11 cellular contexts compared by ENCODE assay signal in the genomic region with DNA sequence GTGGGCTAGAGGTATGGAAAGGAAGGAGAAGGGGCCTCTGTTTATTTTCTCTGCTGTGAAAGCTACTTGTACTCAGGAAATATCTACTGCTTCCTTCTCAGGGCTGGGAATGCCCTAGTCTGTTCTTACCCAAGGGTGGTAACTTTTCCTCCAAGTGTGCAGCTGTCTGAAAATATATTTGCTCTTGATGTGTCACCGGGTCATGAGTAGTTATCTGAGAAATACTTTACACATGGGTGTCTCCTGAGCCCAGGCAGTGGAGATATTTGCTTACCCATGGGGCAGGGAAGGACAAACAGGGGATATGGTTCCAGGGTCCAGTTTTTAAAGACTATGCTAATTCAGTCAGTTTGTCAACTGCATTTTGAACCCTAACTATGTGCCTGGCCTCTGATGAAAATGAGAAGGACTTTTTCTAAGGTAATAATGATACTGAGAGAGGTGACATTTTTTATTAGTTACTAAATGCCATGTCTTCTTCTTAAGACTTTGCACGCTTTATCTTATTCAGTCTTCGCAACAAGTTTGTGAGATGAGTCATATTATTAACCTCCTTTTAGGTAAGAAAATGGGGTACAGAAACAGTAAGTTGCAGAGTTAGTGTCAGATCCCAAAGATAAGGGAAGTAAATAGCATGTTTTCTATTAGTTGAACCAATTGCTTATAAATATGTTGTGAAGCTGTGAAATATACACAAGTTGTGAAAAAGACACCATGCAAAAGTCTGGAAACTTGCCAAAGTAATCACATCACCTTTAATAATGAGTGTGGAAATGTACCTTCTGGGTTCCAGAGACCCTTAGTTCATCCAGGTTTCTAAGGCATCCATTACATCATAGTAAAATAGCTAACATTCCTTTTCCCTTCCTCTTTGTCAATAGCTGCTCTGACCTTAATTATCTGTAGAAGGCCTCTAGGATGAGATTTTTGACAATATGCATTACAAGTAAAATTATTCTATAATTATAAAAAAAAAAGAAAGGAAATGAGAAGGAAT. TPM values are rescaled to one million over a fixed set of nuclear protein-coding genes. Genes with fewer than 3 reads are reported as not detected.
DNase-seq lines count a peak whose midpoint lies in the region; ATAC-seq and TF ChIP-seq lines count a peak whose summit lies in the region.
"Had no signal": no experiment of that assay in that cellular context is flagged by ENCODE, and none has a peak within 500 bp of the region (broad histone marks: within the 10 kb centered on the region; RNA-seq: fewer than 3 reads in every experiment).

No MANE protein-coding gene starts in this region.

- no peak for ATAC-seq in activated CD4-positive, alpha-beta T cell treated with anti-CD3 and anti-CD28 coated beads for 36 hours

- intact Hi-C loops in activated CD4-positive, alpha-beta T cell treated with anti-CD3 and anti-CD28 coated beads for 36 hours (cut with DNase I, micrococcal nuclease): no loop called here
- intact Hi-C loops in PC-9 (cut with micrococcal nuclease; ENCODE audit: unreplicated experiment): loop anchor here (1.0 kb wide), 1 partner anchor 46 kb away; no protein-coding TSS in a partner anchor
- intact Hi-C loops in transverse colon (cut with DNase I; ENCODE audit: low total_unique reads): loop anchor here (1.0 kb wide), 1 partner anchor 46 kb away; no protein-coding TSS in a partner anchor

- H3F3A ChIP-seq in PC-9 (ENCODE audit: insufficient read depth, low read depth): peaks cover 26% of the 10 kb centered on the region

- whole genome bisulfite sequencing in transverse colon (ENCODE audit: low coverage in 1 of 2), 2 donors: 51 to 64% methylated on average over 3 of the region's 3 CpGs

- H3K4me1 ChIP-seq in PC-9 (replicated peaks; ENCODE audit: insufficient read depth): peaks cover 55% of the 10 kb centered on the region
- peaks cover 0 to 56% (median 31%) of the 10 kb centered on the region in 4 donors for H3K4me1 ChIP-seq in transverse colon
- no peaks in the 10 kb centered on the region for H3K4me1 ChIP-seq in HAP-1

- H3K27ac Mint-ChIP-seq in activated CD4-positive, alpha-beta T cell treated with anti-CD3 and anti-CD28 coated beads for 36 hours: peak overlapping the region; percentile 14
- H3K27ac Mint-ChIP-seq: dendritic cell treated with granulocyte-macrophage colony-stimulating factor and Interleukin-4, amounts not matched to agents 40 ng/mL and 50 ng/mL, for 4 days had no signal

- H3K27ac ChIP-seq in PC-9: peak overlapping the region; percentile 83
- peak overlapping the region; percentile 55 to 78 (median 70) for H3K27ac ChIP-seq in transverse colon

- H3K79me2 ChIP-seq in PC-9 (ENCODE audit: low read depth): no peaks in the 10 kb centered on the region

- in situ Hi-C loops in transverse colon (cut with MboI; ENCODE audit: low pct_ligation_motif_present in 1 of 4, low pct_unique_long_range_greater_than_20kb in 1 of 4, low sequenced_read_pairs in 3 of 4) (no loop called here), HAP-1 (cut with MboI; ENCODE audit: low sequenced_read_pairs) (no loop called here)

- peak; percentile 36 for TF ChIP-seq POLR2A in transverse colon (IDR thresholded peaks at IDR 0.05)

- H4K20me1 ChIP-seq in PC-9 (ENCODE audit: insufficient read depth): no peaks in the 10 kb centered on the region

- no peak for DNase-seq in activated CD4-positive, alpha-beta T cell treated with anti-CD3 and anti-CD28 coated beads for 36 hours
- no peak for DNase-seq in activated CD4-positive, alpha-beta T cell treated with anti-CD3 and anti-CD28 coated beads for 48 hours
- DNase-seq in PC-9: peak; percentile 36 to 99
- peak; percentile 31 for DNase-seq in glomerular endothelial cell (ENCODE audit: extremely low read depth, low read depth, low spot score)
- DNase-seq in transverse colon: peak; percentile 54
- no peak for DNase-seq in HPDE6-E6E7 (ENCODE audit: extremely low spot score)
- DNase-seq in stimulated activated CD4-positive, alpha-beta T cell treated with anti-CD3 and anti-CD28 coated beads, Interleukin-4, amount 100 ng/mL, for 24 hours: no peak
- DNase-seq in HAP-1 (ENCODE audit: low spot score in 2 of 2): no peak
- DNase-seq: activated naive CD4-positive, alpha-beta T cell; NCI-H187 had no signal

- no peaks in the 10 kb centered on the region; the same call in 1 of the 2 replicates for H3K9me2 ChIP-seq in PC-9 (ENCODE audit: insufficient read depth)

- POLR2A ChIA-PET in activated CD4-positive, alpha-beta T cell treated with anti-CD3 and anti-CD28 coated beads for 36 hours (lab: Charles Lee): no interaction called here
- POLR2A ChIA-PET in PC-9 (lab: Charles Lee; ENCODE audit: unreplicated experiment): interaction anchor here (0.6 kb wide), 2 partner anchors 328 to 1614 kb away, joined by 3 to 6 read pairs; no protein-coding TSS in a partner anchor

- H3K4me3 ChIP-seq in PC-9 (no peak overlapping the region; the same call in 1 of the 2 replicates), transverse colon (no peak overlapping the region), HAP-1 (no peak overlapping the region)

- TF ChIP-seq CTCF in PC-9 (conservative IDR thresholded peaks at IDR 0.05): no peak
- no peak for TF ChIP-seq CTCF in transverse colon (IDR thresholded peaks at IDR 0.05)

- no peak for TF ChIP-seq EP300 in transverse colon (IDR thresholded peaks at IDR 0.05; ENCODE audit: low read depth)

- peak overlapping the region; percentile 60 for H3K4me2 ChIP-seq in PC-9

- H2AFZ ChIP-seq in PC-9: no peak overlapping the region

- H3K27me3 Mint-ChIP-seq in activated CD4-positive, alpha-beta T cell treated with anti-CD3 and anti-CD28 coated beads for 36 hours: no peaks in the 10 kb centered on the region
- H3K27me3 Mint-ChIP-seq: dendritic cell treated with granulocyte-macrophage colony-stimulating factor and Interleukin-4, amounts not matched to agents 40 ng/mL and 50 ng/mL, for 4 days had no signal

- no TSS peak for BruUV-seq in PC-9 (replicated peaks; lab: Mats Ljungman, UMichigan)

- H3K4me1 Mint-ChIP-seq in activated CD4-positive, alpha-beta T cell treated with anti-CD3 and anti-CD28 coated beads for 36 hours: peaks cover 27% of the 10 kb centered on the region

- no peak overlapping the region for H3K4me3 Mint-ChIP-seq in activated CD4-positive, alpha-beta T cell treated with anti-CD3 and anti-CD28 coated beads for 36 hours
- H3K4me3 Mint-ChIP-seq: dendritic cell treated with granulocyte-macrophage colony-stimulating factor and Interleukin-4, amounts not matched to agents 40 ng/mL and 50 ng/mL, for 4 days had no signal

- H3K27me3 ChIP-seq in PC-9 (ENCODE audit: insufficient read depth, low read depth): no peaks in the 10 kb centered on the region
- no peaks in the 10 kb centered on the region for H3K27me3 ChIP-seq in transverse colon
- H3K27me3 ChIP-seq in HAP-1 (ENCODE audit: low read depth): no peaks in the 10 kb centered on the region

- H3K9me3 ChIP-seq in PC-9 (ENCODE audit: insufficient read depth, low read depth) (no peaks in the 10 kb centered on the region; the same call in 1 of the 2 replicates), transverse colon (no peaks in the 10 kb centered on the region), HAP-1 (no peaks in the 10 kb centered on the region)

- H3K36me3 Mint-ChIP-seq in activated CD4-positive, alpha-beta T cell treated with anti-CD3 and anti-CD28 coated beads for 36 hours (ENCODE audit: low read depth): no peaks in the 10 kb centered on the region

- H3K36me3 ChIP-seq in PC-9 (ENCODE audit: low read depth): no peaks in the 10 kb centered on the region
- no peaks in the 10 kb centered on the region for H3K36me3 ChIP-seq in transverse colon
- no peaks in the 10 kb centered on the region for H3K36me3 ChIP-seq in HAP-1 (replicated peaks)

- CTCF ChIA-PET in activated CD4-positive, alpha-beta T cell treated with anti-CD3 and anti-CD28 coated beads for 36 hours (lab: Charles Lee): interaction anchor here (0.9 to 1.4 kb wide), 4 partner anchors 8 to 13 kb away, joined by 3 to 6 read pairs (median 4); no protein-coding TSS in a partner anchor
- CTCF ChIA-PET in PC-9 (lab: Charles Lee): no interaction called here

- no peaks in the 10 kb centered on the region for H3K9me3 Mint-ChIP-seq in activated CD4-positive, alpha-beta T cell treated with anti-CD3 and anti-CD28 coated beads for 36 hours (ENCODE audit: low read depth)
- H3K9me3 Mint-ChIP-seq: dendritic cell treated with granulocyte-macrophage colony-stimulating factor and Interleukin-4, amounts not matched to agents 40 ng/mL and 50 ng/mL, for 4 days had no signal

RNA-seq across cellular contexts. Expression of gene SYTL2, which starts 22.8 kb away (rescaled TPM):
- 1 to 10 TPM; 5.2 to 6.8 TPM for total RNA-seq in activated CD4-positive, alpha-beta T cell treated with anti-CD3 and anti-CD28 coated beads for 36 hours
- 13.3 and 16.0 TPM in 2 replicates for total RNA-seq in PC-9 (2021)
- total RNA-seq in glomerular endothelial cell: 9.3 and 15.0 TPM in 2 replicates
- total RNA-seq in transverse colon: 1,000 to 10,000 TPM in 1 of 4 donors, 100 to 1,000 TPM in 3; 140 to 1,280 (median 344) TPM

Comparison
In these comparisons a context has a peak if more than half of its experiments do, and no peak if none do; other contexts are left out.
1. DNase-seq: peak in PC-9 (2 of 2), glomerular endothelial cell (single experiment) and transverse colon (single experiment); none in activated CD4-positive, alpha-beta T cell treated with anti-CD3 and anti-CD28 coated beads for 36 hours (single experiment), activated CD4-positive, alpha-beta T cell treated with anti-CD3 and anti-CD28 coated beads for 48 hours (single experiment), HPDE6-E6E7 (single experiment), stimulated activated CD4-positive, alpha-beta T cell treated with anti-CD3 and anti-CD28 coated beads, Interleukin-4, amount 100 ng/mL, for 24 hours (single experiment) and HAP-1 (0 of 2).
2. intact Hi-C loops: an anchor here in PC-9 (1.0 kb wide) and transverse colon (1.0 kb wide); none called in activated CD4-positive, alpha-beta T cell treated with anti-CD3 and anti-CD28 coated beads for 36 hours.